ENCODE assay signal across 16 cellular contexts in the genomic region with DNA sequence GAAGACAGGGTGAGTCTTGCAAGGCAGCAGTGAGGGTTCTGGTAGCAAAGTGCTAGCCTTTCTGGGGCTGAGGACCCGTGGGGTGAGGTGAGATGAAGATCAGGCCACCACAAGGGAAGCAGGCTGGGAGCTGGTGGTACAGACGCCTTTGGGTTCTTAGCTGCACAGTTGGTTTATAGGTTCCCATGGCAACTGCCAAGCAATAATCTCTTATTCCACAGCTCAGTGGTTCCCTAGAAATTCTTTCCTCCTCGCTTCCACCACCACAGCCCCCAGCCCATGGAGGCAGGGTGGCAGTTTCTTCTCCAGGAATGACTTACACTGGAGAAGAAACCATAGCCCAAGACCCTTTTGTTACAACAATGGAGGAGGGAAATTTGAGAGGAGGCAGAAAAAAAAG.
DNase-seq lines count a peak whose midpoint lies in the region; ATAC-seq and TF ChIP-seq lines count a peak whose summit lies in the region.
"Had no signal": no experiment of that assay in that cellular context is flagged by ENCODE, and none has a peak within 500 bp of the region (broad histone marks: within the 10 kb centered on the region; RNA-seq: fewer than 3 reads in every experiment).

No MANE protein-coding gene starts in this region.

- H3K27me3 Mint-ChIP-seq in brain (peaks cover 5% of the 10 kb centered on the region), neural progenitor cell (ENCODE audit: insufficient read depth, low read depth) (peaks cover 15% of the 10 kb centered on the region)

- no peak overlapping the region for H3K4me2 ChIP-seq in neural progenitor cell

- peaks cover 24% of the 10 kb centered on the region for H3K4me1 ChIP-seq in neural progenitor cell
- H3K4me1 ChIP-seq: BE2C, Caco-2 had no signal

- no peaks in the 10 kb centered on the region for H4K20me1 ChIP-seq in neural progenitor cell (ENCODE audit: low read depth)

- H3K4me1 Mint-ChIP-seq in brain (peaks cover 58% of the 10 kb centered on the region), neural progenitor cell (peaks cover 58% of the 10 kb centered on the region)

- H3K27me3 ChIP-seq in neural progenitor cell = no peaks in the 10 kb centered on the region
- H3K27me3 ChIP-seq: BE2C had no signal

- H3K4me3 ChIP-seq in neural progenitor cell = no peak overlapping the region

- H3K79me2 ChIP-seq in neural progenitor cell (ENCODE audit: low read depth) = no peaks in the 10 kb centered on the region

- H3K36me3 ChIP-seq in neural progenitor cell = no peaks in the 10 kb centered on the region
- H3K36me3 ChIP-seq: BE2C had no signal

- no peak overlapping the region for H2AFZ ChIP-seq in neural progenitor cell (replicated peaks)

- H3K9ac ChIP-seq in neural progenitor cell = no peak overlapping the region

- H3K9me3 Mint-ChIP-seq in brain = peaks cover 19 to 34% (median 29%) of the 10 kb centered on the region in 5 experiments
- peaks cover 31% of the 10 kb centered on the region for H3K9me3 Mint-ChIP-seq in neural progenitor cell

- no peak for ATAC-seq in HG03280 (IDR thresholded peaks at IDR 0.05; ENCODE audit: unreplicated experiment)
- ATAC-seq: CD8-positive, alpha-beta T cell had no signal

- TF ChIP-seq CTCF in brain (conservative IDR thresholded peaks at IDR 0.05) (no peak), neural progenitor cell (IDR thresholded peaks at IDR 0.05) (no peak)

- peaks cover 8% of the 10 kb centered on the region for H3K9me3 ChIP-seq in neural progenitor cell (ENCODE audit: low read depth)
- H3K9me3 ChIP-seq: BE2C had no signal

- H3F3A ChIP-seq in neural progenitor cell (ENCODE audit: low read depth) = no peaks in the 10 kb centered on the region

- H3K4me3 Mint-ChIP-seq in brain (peak overlapping the region in 1 of 5 experiments; percentile 52), neural progenitor cell (no peak overlapping the region)
- H3K4me3 Mint-ChIP-seq: CD8-positive, alpha-beta T cell; H9 had no signal

- peak overlapping the region in 3 of 5 experiments; percentile 62 to 98 (median 96) for H3K27ac Mint-ChIP-seq in brain
- peak overlapping the region; percentile 68 for H3K27ac Mint-ChIP-seq in neural progenitor cell
- H3K27ac Mint-ChIP-seq: CD8-positive, alpha-beta T cell; H9 had no signal

- H3K27ac ChIP-seq in neural progenitor cell = no peak overlapping the region
- H3K27ac ChIP-seq: C4-2B had no signal

- DNase-seq in NCI-H2227 (lab: John Stamatoyannopoulos, UW; ENCODE audit: unreplicated experiment) (peak; percentile 57), NCI-H2227 treated with DMSO at 0.1 percent for 48 hours (lab: John Stamatoyannopoulos, UW) (no peak), M059J (ENCODE audit: low read depth) (peak; percentile 2), neural progenitor cell (ENCODE audit: low spot score) (no peak), cerebellar nuclear complex (lab: John Stamatoyannopoulos, UW) (no peak)
- DNase-seq: BE2C; Caco-2; CD8-positive, alpha-beta T cell; DMS79 treated with DMSO at 0.1 percent for 48 hours; EL; GOT3; H9; IMR-90 had no signal

- H3K36me3 Mint-ChIP-seq in brain = no peaks in the 10 kb centered on the region
- H3K36me3 Mint-ChIP-seq in neural progenitor cell = no peaks in the 10 kb centered on the region
- H3K36me3 Mint-ChIP-seq: CD8-positive, alpha-beta T cell had no signal

Comparison
In these comparisons a context has a peak if more than half of its experiments do, and no peak if none do; other contexts are left out.
1. DNase-seq: peak in NCI-H2227 (single experiment) and M059J (single experiment); none in NCI-H2227 treated with DMSO at 0.1 percent for 48 hours (single experiment), neural progenitor cell (single experiment) and cerebellar nuclear complex (0 of 2).